In genomic region chr19:52734893-52735661, GRCh38 we compare ENCODE assay signal across 8 cellular contexts. TPM values are rescaled to one million over a fixed set of nuclear protein-coding genes. Genes with fewer than 3 reads are reported as not detected.
DNase-seq lines count a peak whose midpoint lies in the region; ATAC-seq and TF ChIP-seq lines count a peak whose summit lies in the region.

TSS of gene ZNF611 (minus strand) at chr19:52735044. CDS start at chr19:52715894, 19,150 bp downstream.

- H3K27ac ChIP-seq in IMR-90 (ENCODE audit: insufficient read depth, low read length) (peak within 1 kb of the TSS; percentile 85), OCI-LY7 (ENCODE audit: low read depth, low read length, poor library complexity, severe bottlenecking) (peak within 1 kb of the TSS; percentile 70)

- H3K56ac ChIP-seq in IMR-90 (ENCODE audit: extremely low read depth, insufficient read depth, low read length), result peak within 1 kb of the TSS; percentile 53

- peak within 1 kb of the TSS; percentile 76 for H3K4ac ChIP-seq in IMR-90 (ENCODE audit: low read depth, low read length)

- H4K91ac ChIP-seq in IMR-90 (ENCODE audit: insufficient read depth, low read depth, low read length), result peak within 1 kb of the TSS; percentile 32; the same call in 1 of the 2 replicates

- peak within 1 kb of the TSS; percentile 94 for H3K4me2 ChIP-seq in IMR-90 (ENCODE audit: low read depth, low read length)
- peak within 1 kb of the TSS; percentile 99 for H3K4me2 ChIP-seq in OCI-LY7 (ENCODE audit: low read length)

- H3K4me3 ChIP-seq in IMR-90 (ENCODE audit: insufficient read depth, low read depth, low read length) (peak within 1 kb of the TSS; percentile 89), OCI-LY7 (ENCODE audit: low read depth, low read length, poor library complexity, severe bottlenecking) (peak within 1 kb of the TSS; percentile 100), mononuclear cell (ENCODE audit: low read length) (peak within 1 kb of the TSS; percentile 96)

- H2BK5ac ChIP-seq in IMR-90 (ENCODE audit: low read depth, low read length, poor library complexity, severe bottlenecking), result peak within 1 kb of the TSS; percentile 65

- H3K9me3 ChIP-seq in IMR-90 (ENCODE audit: control insufficient read depth, insufficient read depth, low read length) (no peaks in the 10 kb centered on the region), OCI-LY7 (ENCODE audit: low read length) (0 out of 2 replicates have a peak, but pooled peaks cover 4% of the 10 kb centered on the region), mononuclear cell (ENCODE audit: low read depth, low read length) (no peaks in the 10 kb centered on the region)

- ATAC-seq in GM21515 (IDR thresholded peaks at IDR 0.05; ENCODE audit: unreplicated experiment), result peak; percentile 93
- peak; percentile 99 for ATAC-seq in IMR-90 (ENCODE audit: low read depth)

- peak within 1 kb of the TSS; percentile 93 for H2AFZ ChIP-seq in IMR-90 (replicated peaks; ENCODE audit: low read length, poor library complexity)
- H2AFZ ChIP-seq in OCI-LY7 (ENCODE audit: low read length), result peak within 1 kb of the TSS; percentile 98

- H4K8ac ChIP-seq in IMR-90 (ENCODE audit: low read depth in 2 of 2, low read length in 2 of 2), result peak within 1 kb of the TSS; percentile 88 to 90

- CTCF ChIA-PET in IMR-90 (lab: Yijun Ruan, JAX) (no interaction called here), OCI-LY7 (lab: Charles Lee; ENCODE audit: unreplicated experiment) (no interaction called here)

- no peak within 1 kb of the TSS for H2BK20ac ChIP-seq in IMR-90 (ENCODE audit: low read depth, low read length)

- BruUV-seq in IMR-90 (replicated peaks; lab: Mats Ljungman, UMichigan), result no TSS peak
- BruUV-seq in OCI-LY7 (replicated peaks; lab: Mats Ljungman, UMichigan), result no TSS peak

- H3K4me1 ChIP-seq in IMR-90 (ENCODE audit: control insufficient read depth, insufficient read depth, low read length) (no peaks in the 10 kb centered on the region; the same call in 1 of the 2 replicates), OCI-LY7 (ENCODE audit: insufficient read depth, low read length, poor library complexity, severe bottlenecking) (peaks cover 20% of the 10 kb centered on the region), mononuclear cell (ENCODE audit: insufficient read depth, low read length) (peaks cover 26% of the 10 kb centered on the region)

- TF ChIP-seq POLR2A in IMR-90 (IDR thresholded peaks at IDR 0.05; ENCODE audit: low read depth, low read length), result peak; percentile 77; the same call in 1 of the 2 replicates

- H2BK120ac ChIP-seq in IMR-90 (ENCODE audit: low read depth, low read length), result peak within 1 kb of the TSS; percentile 37

- 0 out of 2 replicates have a peak within 1 kb of the TSS, but pooled peaks have one; percentile 30 for H3K18ac ChIP-seq in IMR-90 (ENCODE audit: low read depth, low read length)

- H3K79me1 ChIP-seq in IMR-90 (ENCODE audit: low read depth in 1 of 2, low read length in 2 of 2), result peaks cover 8 to 24% of the 10 kb centered on the region in 2 experiments

- no peak within 1 kb of the TSS; the same call in 1 of the 2 replicates for H2AK5ac ChIP-seq in IMR-90 (ENCODE audit: low read depth, low read length)

- no peaks in the 10 kb centered on the region for H3K27me3 ChIP-seq in IMR-90 (ENCODE audit: control insufficient read depth, insufficient read depth, low read length)
- H3K27me3 ChIP-seq in mononuclear cell (ENCODE audit: insufficient read depth, low read length), result no peaks in the 10 kb centered on the region

- in situ Hi-C loops in IMR-90 (cut with MboI; ENCODE audit: low sequenced_read_pairs), result no loop called here

- H2AK9ac ChIP-seq in IMR-90 (replicated peaks; ENCODE audit: low read depth, low read length, poor library complexity), result peak within 1 kb of the TSS; percentile 47

- peak; percentile 27 for TF ChIP-seq CTCF in IMR-90 (conservative IDR thresholded peaks at IDR 0.05; ENCODE audit: low read depth, low read length)
- peak; percentile 61 for TF ChIP-seq CTCF in OCI-LY7 (conservative IDR thresholded peaks at IDR 0.05; ENCODE audit: low read length)

- dilution Hi-C loops in IMR-90 (cut with HindIII; ENCODE audit: low sequenced_read_pairs, unreplicated experiment), result no loop called here

- H3K23ac ChIP-seq in IMR-90 (ENCODE audit: low read depth, low read length), result peak within 1 kb of the TSS; percentile 14; the same call in 1 of the 2 replicates

- H3K14ac ChIP-seq in IMR-90 (replicated peaks; ENCODE audit: low read depth, low read length), result peak within 1 kb of the TSS; percentile 75; the same call in 1 of the 2 replicates

- H4K5ac ChIP-seq in IMR-90 (ENCODE audit: low read depth, low read length), result peak within 1 kb of the TSS; percentile 61

- peaks cover 4% of the 10 kb centered on the region; the same call in 1 of the 2 replicates for H3K9me1 ChIP-seq in IMR-90 (ENCODE audit: insufficient read depth, low read length)

- H4K20me1 ChIP-seq in IMR-90 (ENCODE audit: insufficient read depth, low read length) (no peaks in the 10 kb centered on the region), OCI-LY7 (ENCODE audit: insufficient read depth, low read length) (no peaks in the 10 kb centered on the region)

- intact Hi-C loops in IMR-90 (cut with micrococcal nuclease) (loop anchor here (1.0 to 5.0 kb wide), 2 partner anchors 43 to 94 kb away; no protein-coding TSS in a partner anchor), OCI-LY7 (cut with micrococcal nuclease; ENCODE audit: unreplicated experiment) (no loop called here)

- TF ChIP-seq RAD21 in IMR-90 (IDR thresholded peaks at IDR 0.05; ENCODE audit: low read length), result 0 out of 2 replicates have a peak, but pooled peaks have one; percentile 26

- H3K79me2 ChIP-seq in OCI-LY7 (ENCODE audit: insufficient read depth, low read depth, low read length), result peaks cover 22% of the 10 kb centered on the region

- H3K36me3 ChIP-seq in IMR-90 (ENCODE audit: control insufficient read depth, insufficient read depth, low read length) (no peaks in the 10 kb centered on the region), OCI-LY7 (ENCODE audit: insufficient read depth, low read length) (peaks cover 9% of the 10 kb centered on the region; the same call in 1 of the 2 replicates)

- DNase-seq in DMS 273 (lab: John Stamatoyannopoulos, UW; ENCODE audit: unreplicated experiment) (peak; percentile 97), IMR-90 (peak; percentile 88), OCI-LY7 (ENCODE audit: low spot score) (peak; percentile 94), activated T-cell treated with anti-CD3 and anti-CD28 coated beads for 24 hours (ENCODE audit: low read depth) (peak; percentile 99), epidermal melanocyte (ENCODE audit: insufficient read length, low spot score) (peak; percentile 79)
- DNase-seq in stimulated activated CD8-positive, alpha-beta memory T cell treated with anti-CD3 and anti-CD28 coated beads, Interleukin-4, amount 100 ng/mL, for 1 hour (ENCODE audit: low read depth in 2 of 2, low spot score in 1 of 2), result peak; percentile 99 to 100

- no peaks in the 10 kb centered on the region for H3K9me2 ChIP-seq in OCI-LY7 (ENCODE audit: insufficient read depth, low read length)

- H2BK15ac ChIP-seq in IMR-90 (ENCODE audit: low read depth, low read length), result peak within 1 kb of the TSS; percentile 8; the same call in 1 of the 3 replicates

- POLR2A ChIA-PET in IMR-90 (lab: Charles Lee; ENCODE audit: unreplicated experiment) (no interaction called here), OCI-LY7 (lab: Charles Lee) (no interaction called here)

- WGBS in IMR-90 (ENCODE audit: extremely low coverage in 2 of 2, insufficient read length in 1 of 2), 2 experiments, result 10% methylated on average over 8 of the region's 38 CpGs; no CpG with 5 or more reads in 1 of the 2 experiments

- peak within 1 kb of the TSS; percentile 90 for H3K9ac ChIP-seq in IMR-90 (ENCODE audit: low read depth, low read length)

TF ChIP-seq in IMR-90, 13 proteins besides CTCF, POLR2A, EP300 and RAD21:
- TF ChIP-seq MAFK (IDR thresholded peaks at IDR 0.05; ENCODE audit: low read depth, low read length) (no peak), NFE2L2 (IDR thresholded peaks at IDR 0.05; ENCODE audit: low read depth, low read length) (no peak), BHLHE40 (IDR thresholded peaks at IDR 0.05; ENCODE audit: low read depth, low read length) (no peak), MAZ (IDR thresholded peaks at IDR 0.05; ENCODE audit: borderline replicate concordance, low read depth, low read length) (0 out of 2 replicates have a peak, but pooled peaks have one; percentile 53), RFX5 (IDR thresholded peaks at IDR 0.05; ENCODE audit: low read depth, low read length) (no peak), CHD1 (IDR thresholded peaks at IDR 0.05; ENCODE audit: low read depth, low read length) (no peak), ELK1 (IDR thresholded peaks at IDR 0.05; ENCODE audit: borderline replicate concordance, low read depth, low read length) (no peak), SMC3 (IDR thresholded peaks at IDR 0.05; ENCODE audit: low read depth, low read length) (peak; percentile 24), RCOR1 (IDR thresholded peaks at IDR 0.05; ENCODE audit: insufficient replicate concordance, low read length) (no peak), MXI1 (IDR thresholded peaks at IDR 0.05; ENCODE audit: borderline replicate concordance, low read depth, low read length) (no peak), CEBPB (IDR thresholded peaks at IDR 0.05; ENCODE audit: low read depth, low read length) (no peak), USF2 (IDR thresholded peaks at IDR 0.05; ENCODE audit: low read depth, low read length) (no peak)

RNA-seq across cellular contexts. Expression of gene ZNF611, which starts in this region (rescaled TPM):
- total RNA-seq in IMR-90 (2012; rRNA removed), result 8.1 and 8.8 TPM in 2 replicates
- 3.8 and 4.0 TPM in 2 replicates for polyA plus RNA-seq in IMR-90 (2012; rRNA removed)
- 1.2 and 1.7 TPM in 2 replicates for polyA plus RNA-seq in IMR-90 (2012; cell fraction: cytosol; rRNA removed)
- 1.5 and 8.7 TPM in 2 replicates for polyA plus RNA-seq in IMR-90 (2012; cell fraction: nucleus; rRNA removed; ENCODE audit: low replicate concordance)
- 10.6 and 13.6 TPM in 2 replicates for total RNA-seq in OCI-LY7 (2014; rRNA removed; shearing (Covaris generic))
- 23.8 and 23.9 TPM in 2 replicates for total RNA-seq in OCI-LY7 (2022)
- total RNA-seq in mononuclear cell, result 16.7 TPM

Comparison
In these comparisons a context has a peak if more than half of its experiments do, and no peak if none do; other contexts are left out.
1. Peak in every context shown above with its lines: DNase-seq, ATAC-seq, H3K4me3 ChIP-seq and H3K27ac ChIP-seq.